In genomic region chr3:81307221-81307620, GRCh38 we compare ENCODE assay signal across 30 cellular contexts.
"Had no signal": no experiment of that assay in that cellular context is flagged by ENCODE, and none has a peak within 500 bp of the region (broad histone marks: within the 10 kb centered on the region; RNA-seq: fewer than 3 reads in every experiment).

No MANE protein-coding gene starts in this region.

- DNase-seq: activated CD4-positive, alpha-beta memory T cell treated with anti-CD3 and anti-CD28 coated beads for 36 hours; activated CD4-positive, alpha-beta T cell treated with anti-CD3 and anti-CD28 coated beads for 36 hours; activated CD4-positive, alpha-beta T cell treated with anti-CD3 and anti-CD28 coated beads, Interleukin-2, amount 10 ng/mL, durations not matched to agents 24 days and 14 days; activated CD4-positive, CD25-positive, alpha-beta regulatory T cell; activated CD4-positive, CD25-positive, alpha-beta regulatory T cell treated with anti-CD3 and anti-CD28 coated beads, Interleukin-2, amount 50 U/mL, for 72 hours; activated CD8-positive, alpha-beta memory T cell treated with anti-CD3 and anti-CD28 coated beads, Interleukin-2, amount 10 ng/mL, durations not matched to agents 7 days and 5 days; activated CD8-positive, alpha-beta memory T cell treated with anti-CD3 and anti-CD28 coated beads, Interleukin-2, amount 50 U/mL, for 4 hours; activated CD8-positive, alpha-beta T cell treated with anti-CD3 and anti-CD28 coated beads, Interleukin-2, amount 10 ng/mL, durations not matched to agents 7 days and 5 days; activated effector memory CD4-positive, alpha-beta T cell treated with anti-CD3 and anti-CD28 coated beads, Interleukin-2, amount 50 U/mL, for 16 hours; activated naive CD4-positive, alpha-beta T cell treated with anti-CD3 and anti-CD28 coated beads for 36 hours; activated naive CD8-positive, alpha-beta T cell treated with anti-CD3 and anti-CD28 coated beads for 36 hours; activated naive CD8-positive, alpha-beta T cell treated with anti-CD3 and anti-CD28 coated beads, Interleukin-2, amount 50 U/mL, for 24 hours; activated T-cell treated with anti-CD3 and anti-CD28 coated beads, Interleukin-2, amount 50 U/mL, for 1 hour; activated T-cell treated with anti-CD3 and anti-CD28 coated beads, Interleukin-2, amount 50 U/mL, for 48 hours; adrenal gland; amygdala; aorta; body of pancreas; central memory CD4-positive, alpha-beta T cell; cerebellar nuclear complex; dorsolateral prefrontal cortex; effector memory CD4-positive, alpha-beta T cell; esophagus squamous epithelium; foreskin melanocyte; heart right ventricle; T-helper 2 cell had no signal

- H3K4me3 ChIP-seq: adrenal gland, body of pancreas, cardiac muscle cell, coronary artery, dorsolateral prefrontal cortex, esophagus squamous epithelium, gastroesophageal sphincter, heart right ventricle had no signal

- H3K9me3 ChIP-seq: adrenal gland, body of pancreas, esophagus squamous epithelium, gastroesophageal sphincter, heart right ventricle had no signal

- H3K4me1 ChIP-seq: adrenal gland, body of pancreas, esophagus squamous epithelium, gastroesophageal sphincter, heart right ventricle had no signal

- H3K36me3 ChIP-seq: adrenal gland, cardiac muscle cell, esophagus squamous epithelium, gastroesophageal sphincter, heart right ventricle had no signal

- H3K27me3 ChIP-seq: adrenal gland, body of pancreas, esophagus squamous epithelium, gastroesophageal sphincter, heart right ventricle had no signal

- H3K27ac ChIP-seq: adrenal gland, body of pancreas, cardiac muscle cell, coronary artery, dorsolateral prefrontal cortex, epithelial cell of prostate, esophagus squamous epithelium, gastroesophageal sphincter, heart right ventricle had no signal
